26 cellular contexts compared by ENCODE assay signal in genomic region chr12:126425264-126425663, GRCh38.
"Had no signal": no experiment of that assay in that cellular context is flagged by ENCODE, and none has a peak within 500 bp of the region (broad histone marks: within the 10 kb centered on the region; RNA-seq: fewer than 3 reads in every experiment).

No MANE protein-coding gene starts in this region.

- H3K4me1 ChIP-seq: left ventricle myocardium inferior, right atrium auricular region, right lobe of liver, suprapubic skin, tibial artery, upper lobe of right lung had no signal

- H3K27ac ChIP-seq: left ventricle myocardium inferior, ovary, right atrium auricular region, right lobe of liver, skin epidermis, suprapubic skin, thoracic aorta, tibial artery, upper lobe of right lung had no signal

- H3K36me3 Mint-ChIP-seq: naive thymus-derived CD4-positive, alpha-beta T cell; natural killer cell treated with Interleukin-12 subunit alpha and Interleukin-12 subunit beta and Interleukin-15 and Interleukin-18, amount 100 ng/mL, for 72 hours; stimulated activated effector memory CD8-positive, alpha-beta T cell treated with anti-CD3 and anti-CD28 coated beads, Interleukin-12 subunit alpha, Interleukin-12 subunit beta, amount 100 ng/mL, for 72 hours had no signal

- H3K4me3 Mint-ChIP-seq: naive thymus-derived CD4-positive, alpha-beta T cell; natural killer cell treated with Interleukin-12 subunit alpha and Interleukin-12 subunit beta and Interleukin-15 and Interleukin-18, amount 100 ng/mL, for 72 hours; stimulated activated effector memory CD8-positive, alpha-beta T cell treated with anti-CD3 and anti-CD28 coated beads, Interleukin-12 subunit alpha, Interleukin-12 subunit beta, amount 100 ng/mL, for 72 hours; stimulated activated naive CD8-positive, alpha-beta T cell treated with anti-CD3 and anti-CD28 coated beads, Interleukin-15, Interleukin-2, amounts not matched to agents 100 ng/mL and 50 ng/mL, for 24 hours had no signal

- DNase-seq: hypothalamus; islet precursor cell; left ventricle myocardium inferior; midbrain; mucosa of descending colon; naive thymus-derived CD4-positive, alpha-beta T cell; ovary; right lobe of liver; stimulated activated CD4-positive, alpha-beta T cell treated with anti-CD3 and anti-CD28 coated beads, Interleukin-12 subunit alpha, Interleukin-12 subunit beta, amount 100 ng/mL, for 4 hours; stimulated activated CD4-positive, alpha-beta T cell treated with anti-CD3 and anti-CD28 coated beads, Interleukin-15, amount 100 ng/mL, for 24 hours; stimulated activated CD4-positive, alpha-beta T cell treated with anti-CD3 and anti-CD28 coated beads, Interleukin-2, amount 100 ng/mL, for 24 hours; stimulated activated CD4-positive, alpha-beta T cell treated with anti-CD3 and anti-CD28 coated beads, Interleukin-4, amount 100 ng/mL, for 24 hours; stimulated activated naive CD4-positive, alpha-beta T cell; tibial artery; trophoblast cell; upper lobe of right lung had no signal

- H3K4me1 Mint-ChIP-seq: naive thymus-derived CD4-positive, alpha-beta T cell; stimulated activated effector memory CD8-positive, alpha-beta T cell treated with anti-CD3 and anti-CD28 coated beads, Interleukin-12 subunit alpha, Interleukin-12 subunit beta, amount 100 ng/mL, for 72 hours had no signal

- H3K9me3 ChIP-seq: ovary, right atrium auricular region, right lobe of liver, suprapubic skin, thoracic aorta, tibial artery, upper lobe of right lung had no signal

- H3K36me3 ChIP-seq: left ventricle myocardium inferior, ovary, right atrium auricular region, right lobe of liver, suprapubic skin, thoracic aorta, tibial artery, upper lobe of right lung had no signal

- H3K27me3 ChIP-seq: ovary, right atrium auricular region, right lobe of liver, suprapubic skin, tibial artery, upper lobe of right lung had no signal

- H3K27ac Mint-ChIP-seq: naive thymus-derived CD4-positive, alpha-beta T cell; natural killer cell treated with Interleukin-12 subunit alpha and Interleukin-12 subunit beta and Interleukin-15 and Interleukin-18, amount 100 ng/mL, for 72 hours; progenitor cell of endocrine pancreas; stimulated activated effector memory CD8-positive, alpha-beta T cell treated with anti-CD3 and anti-CD28 coated beads, Interleukin-12 subunit alpha, Interleukin-12 subunit beta, amount 100 ng/mL, for 72 hours; stimulated activated naive CD8-positive, alpha-beta T cell treated with anti-CD3 and anti-CD28 coated beads, Interleukin-15, Interleukin-2, amounts not matched to agents 100 ng/mL and 50 ng/mL, for 24 hours had no signal

- H3K4me3 ChIP-seq: left ventricle myocardium inferior, lung, mucosa of descending colon, ovary, right atrium auricular region, right lobe of liver, skin epidermis, suprapubic skin, thoracic aorta, tibial artery, upper lobe of right lung had no signal

- FAIRE-seq: urothelium cell line had no signal

- H3K27me3 Mint-ChIP-seq: naive thymus-derived CD4-positive, alpha-beta T cell; natural killer cell treated with Interleukin-12 subunit alpha and Interleukin-12 subunit beta and Interleukin-15 and Interleukin-18, amount 100 ng/mL, for 72 hours; progenitor cell of endocrine pancreas; stimulated activated naive CD8-positive, alpha-beta T cell treated with anti-CD3 and anti-CD28 coated beads, Interleukin-15, Interleukin-2, amounts not matched to agents 100 ng/mL and 50 ng/mL, for 24 hours had no signal
